In the genomic region with DNA sequence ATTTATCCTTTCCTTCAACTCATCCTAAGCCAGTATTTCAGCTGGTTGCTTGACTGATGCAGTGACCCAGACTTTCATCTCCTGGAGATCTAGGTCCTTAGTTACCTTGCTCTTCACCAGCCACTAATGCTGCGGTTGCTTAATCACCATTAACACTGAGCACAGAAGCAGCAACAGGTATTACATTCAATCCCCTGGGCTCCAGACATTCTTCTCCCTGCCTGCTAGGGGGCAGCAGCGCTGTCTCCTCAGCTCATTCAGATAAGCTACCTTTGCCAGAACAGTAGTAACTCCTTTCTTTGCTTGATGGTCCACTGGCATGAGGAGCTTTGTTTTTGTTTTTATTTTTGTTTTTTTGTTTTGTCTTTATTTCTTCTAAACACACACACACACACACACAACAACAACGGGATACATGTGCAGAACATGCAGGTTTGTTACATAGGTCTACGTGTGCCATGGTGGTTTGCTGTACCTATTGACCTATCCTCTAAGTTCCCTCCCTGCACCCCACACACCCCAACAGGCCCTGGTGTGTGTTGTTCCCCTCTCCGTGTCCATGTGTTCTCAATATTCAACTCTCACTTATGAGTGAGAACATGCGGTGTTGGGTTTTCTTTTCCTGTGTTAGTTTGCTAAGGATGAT, we compare ENCODE assay signal across 8 cellular contexts.
DNase-seq lines count a peak whose midpoint lies in the region; ATAC-seq, FAIRE-seq and TF ChIP-seq lines count a peak whose summit lies in the region.

No MANE protein-coding gene starts in this region.

- 0 out of 3 replicates have a peak, but pooled peaks have one; percentile 5 for TF ChIP-seq CTCF in A549 (IDR thresholded peaks at IDR 0.05)
- peak; percentile 47 for TF ChIP-seq CTCF in upper lobe of right lung (IDR thresholded peaks at IDR 0.05)
- TF ChIP-seq CTCF in natural killer cell (IDR thresholded peaks at IDR 0.05) = no peak

- H3K27me3 ChIP-seq in upper lobe of right lung = no peaks in the 10 kb centered on the region

- H3K4me1 Mint-ChIP-seq in immature natural killer cell = no peaks in the 10 kb centered on the region
- no peaks in the 10 kb centered on the region for H3K4me1 Mint-ChIP-seq in natural killer cell

- no peak for TF ChIP-seq EP300 in A549 (IDR thresholded peaks at IDR 0.05)

- no peaks in the 10 kb centered on the region for H3K36me3 Mint-ChIP-seq in immature natural killer cell
- H3K36me3 Mint-ChIP-seq in natural killer cell = no peaks in the 10 kb centered on the region

- no peak overlapping the region for H3K4me3 ChIP-seq in A549
- H3K4me3 ChIP-seq in upper lobe of right lung = no peak overlapping the region

- H3K4me1 ChIP-seq in A549 = no peaks in the 10 kb centered on the region
- H3K4me1 ChIP-seq in upper lobe of right lung = no peaks in the 10 kb centered on the region

- no peak for FAIRE-seq in A549 (lab: Jason Lieb, UNC)

- no peak for TF ChIP-seq POLR2A in A549 (IDR thresholded peaks at IDR 0.05; ENCODE audit: low read length)
- no peak for TF ChIP-seq POLR2A in erythroblast (IDR thresholded peaks at IDR 0.05; ENCODE audit: low read length)

- intact Hi-C loops in upper lobe of right lung (cut with DNase I) (no loop called here), natural killer cell (cut with micrococcal nuclease) (no loop called here)

- H3K4me3 Mint-ChIP-seq in immature natural killer cell (no peak overlapping the region), natural killer cell (no peak overlapping the region)

- no peaks in the 10 kb centered on the region for H3K27me3 Mint-ChIP-seq in immature natural killer cell (ENCODE audit: low read depth in 3 of 3)
- no peaks in the 10 kb centered on the region for H3K27me3 Mint-ChIP-seq in natural killer cell (ENCODE audit: low read depth in 2 of 2)

- no peak; a peak in 1 of 5 replicates for TF ChIP-seq RAD21 in A549 (conservative IDR thresholded peaks at IDR 0.05 in 1 of 2, IDR thresholded peaks at IDR 0.05 in 1 of 2)

- peak in 1 of 2 experiments; percentile 28 for DNase-seq in A549 (ENCODE audit: low read depth in 1 of 2, low spot score in 1 of 2)
- DNase-seq in NCI-H82 treated with DMSO at 0.1 percent for 48 hours (lab: John Stamatoyannopoulos, UW; ENCODE audit: unreplicated experiment) = peak; percentile 77
- peak; percentile 25 to 53 for DNase-seq in erythroblast (lab: John Stamatoyannopoulos, UW)
- DNase-seq in upper lobe of right lung = peak; percentile 65
- DNase-seq in GM19238 (ENCODE audit: insufficient read length, low spot score) = no peak
- no peak for DNase-seq in immature natural killer cell
- DNase-seq in natural killer cell = no peak

- H3K36me3 ChIP-seq in upper lobe of right lung = no peaks in the 10 kb centered on the region

- WGBS in A549 (ENCODE audit: missing lambda C conversion rate) = 45% methylated on average over 6 of the region's 6 CpGs

- H3K9me3 Mint-ChIP-seq in immature natural killer cell = peaks cover 9 to 40% (median 13%) of the 10 kb centered on the region in 6 donors
- peaks cover 3 to 10% of the 10 kb centered on the region in 2 donors for H3K9me3 Mint-ChIP-seq in natural killer cell

- CTCF ChIA-PET in A549 (lab: Yijun Ruan, JAX) = interaction anchor here (1.0 to 1.3 kb wide), 2 partner anchors 10 to 11 kb away, joined by 3 to 5 read pairs; no protein-coding TSS in a partner anchor

- H3K27ac ChIP-seq in A549 = no peak overlapping the region
- no peak overlapping the region for H3K27ac ChIP-seq in upper lobe of right lung

- ATAC-seq in A549 (peak in 1 of 2 experiments; percentile 51; a peak in 1 of 6 replicates), GM18868 (IDR thresholded peaks at IDR 0.05; ENCODE audit: unreplicated experiment) (peak; percentile 93), upper lobe of right lung (peak; percentile 85), natural killer cell (no peak)

- POLR2A ChIA-PET in A549 (lab: Yijun Ruan, JAX) = no interaction called here

- H3K4me2 ChIP-seq in A549 = no peak overlapping the region

- H3K27ac Mint-ChIP-seq in immature natural killer cell (no peak overlapping the region), natural killer cell (no peak overlapping the region)

- H3K9me3 ChIP-seq in A549 (no peaks in the 10 kb centered on the region; the same call in none of the 3 replicates), upper lobe of right lung (no peaks in the 10 kb centered on the region)

TF ChIP-seq in A549, 52 proteins besides CTCF, POLR2A, EP300 and RAD21:
- TF ChIP-seq CBX8 (IDR thresholded peaks at IDR 0.05) (no peak), RNF2 (IDR thresholded peaks at IDR 0.05; ENCODE audit: borderline replicate concordance, low read depth) (no peak), ZNF302 (CRISPR knock-in tag; IDR thresholded peaks at IDR 0.05) (no peak), CBX2 (IDR thresholded peaks at IDR 0.05; ENCODE audit: borderline replicate concordance, low read depth) (no peak), NFE2L2 (conservative IDR thresholded peaks at IDR 0.05; ENCODE audit: low read length) (no peak), RARB (CRISPR knock-in tag; IDR thresholded peaks at IDR 0.05) (no peak), KDM5A (IDR thresholded peaks at IDR 0.05) (no peak), EHF (CRISPR knock-in tag; IDR thresholded peaks at IDR 0.05) (no peak), EHMT2 (IDR thresholded peaks at IDR 0.05; ENCODE audit: low read depth) (no peak), PHF8 (IDR thresholded peaks at IDR 0.05; ENCODE audit: borderline replicate concordance, low read depth) (no peak)
- TF ChIP-seq, protein P1, sequence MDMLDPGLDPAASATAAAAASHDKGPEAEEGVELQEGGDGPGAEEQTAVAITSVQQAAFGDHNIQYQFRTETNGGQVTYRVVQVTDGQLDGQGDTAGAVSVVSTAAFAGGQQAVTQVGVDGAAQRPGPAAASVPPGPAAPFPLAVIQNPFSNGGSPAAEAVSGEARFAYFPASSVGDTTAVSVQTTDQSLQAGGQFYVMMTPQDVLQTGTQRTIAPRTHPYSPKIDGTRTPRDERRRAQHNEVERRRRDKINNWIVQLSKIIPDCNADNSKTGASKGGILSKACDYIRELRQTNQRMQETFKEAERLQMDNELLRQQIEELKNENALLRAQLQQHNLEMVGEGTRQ (IDR thresholded peaks at IDR 0.05) = no peak
- TF ChIP-seq, protein P2, sequence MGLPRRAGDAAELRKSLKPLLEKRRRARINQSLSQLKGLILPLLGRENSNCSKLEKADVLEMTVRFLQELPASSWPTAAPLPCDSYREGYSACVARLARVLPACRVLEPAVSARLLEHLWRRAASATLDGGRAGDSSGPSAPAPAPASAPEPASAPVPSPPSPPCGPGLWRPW (IDR thresholded peaks at IDR 0.05) = no peak

Comparison
In these comparisons a context has a peak if more than half of its experiments do, and no peak if none do; other contexts are left out.
1. ATAC-seq: peak in GM18868 (single experiment) and upper lobe of right lung (single experiment); none in natural killer cell (0 of 3).
2. DNase-seq: peak in NCI-H82 treated with DMSO at 0.1 percent for 48 hours (single experiment), erythroblast (2 of 2) and upper lobe of right lung (single experiment); none in GM19238 (single experiment), immature natural killer cell (0 of 3) and natural killer cell (single experiment).